27 cellular contexts compared by ENCODE assay signal in genomic region chr1:245453556-245453955, GRCh38.
DNase-seq lines count a peak whose midpoint lies in the region; ATAC-seq, FAIRE-seq and TF ChIP-seq lines count a peak whose summit lies in the region.
"Had no signal": no experiment of that assay in that cellular context is flagged by ENCODE, and none has a peak within 500 bp of the region (broad histone marks: within the 10 kb centered on the region; RNA-seq: fewer than 3 reads in every experiment).

No MANE protein-coding gene starts in this region.

- 53% methylated on average over 4 of the region's 4 CpGs for WGBS in HepG2 (ENCODE audit: low lambda C conversion rate)
- WGBS in right lobe of liver (ENCODE audit: insufficient coverage, low coverage, low lambda C conversion rate, missing lambda C conversion rate) = 64% methylated on average over 4 of the region's 4 CpGs

- H4K20me1 ChIP-seq in HepG2 (ENCODE audit: insufficient read depth, low read length) = no peaks in the 10 kb centered on the region
- H4K20me1 ChIP-seq: BLaER1 had no signal

- H2AFZ ChIP-seq in HepG2 (ENCODE audit: low read length) = no peak overlapping the region

- H3K4me2 ChIP-seq in HepG2 (ENCODE audit: low read depth, low read length) = no peak overlapping the region
- H3K4me2 ChIP-seq: BLaER1 had no signal

- no peak overlapping the region for H3K4me3 ChIP-seq in HepG2 (replicated peaks in 1 of 3; ENCODE audit: insufficient read depth in 1 of 3, low read depth in 2 of 3, low read length in 3 of 3)
- H3K4me3 ChIP-seq in right lobe of liver = no peak overlapping the region
- no peak overlapping the region for H3K4me3 ChIP-seq in fibroblast of villous mesenchyme (ENCODE audit: low read depth, low read length)
- H3K4me3 ChIP-seq: BLaER1, GM12878 had no signal

- no peak for TF ChIP-seq RAD21 in HepG2 (CRISPR knock-in tag; IDR thresholded peaks at IDR 0.05)

- H3K4me1 ChIP-seq in HepG2 (ENCODE audit: insufficient read depth, low read length) = peaks cover 8% of the 10 kb centered on the region
- H3K4me1 ChIP-seq in right lobe of liver = no peaks in the 10 kb centered on the region
- H3K4me1 ChIP-seq: BLaER1 had no signal

- H3K27me3 ChIP-seq in HepG2 (ENCODE audit: control insufficient read depth in 1 of 2, insufficient read depth in 2 of 2, low read length in 2 of 2) (no peaks in the 10 kb centered on the region; a peak in 1 of 5 replicates), right lobe of liver (no peaks in the 10 kb centered on the region)
- H3K27me3 ChIP-seq: BE2C, BLaER1 had no signal

- in situ Hi-C loops in HepG2 (cut with HindIII; ENCODE audit: extremely low pct_ligation_motif_present, low pct_unique_long_range_greater_than_20kb) = no loop called here

- POLR2A ChIA-PET in HepG2 (lab: Yijun Ruan, JAX) = no interaction called here

- no peaks in the 10 kb centered on the region for H3K9me3 ChIP-seq in HepG2 (ENCODE audit: low read length)
- H3K9me3 ChIP-seq in right lobe of liver = no peaks in the 10 kb centered on the region
- H3K9me3 ChIP-seq: BE2C, BLaER1 had no signal

- DNase-seq in HepG2 (ENCODE audit: low spot score) (no peak), right lobe of liver (no peak), amniotic epithelial cell (ENCODE audit: low read depth) (peak; percentile 60), fibroblast of villous mesenchyme (ENCODE audit: low read depth) (peak; percentile 14), NCI-H524 (lab: John Stamatoyannopoulos, UW) (no peak)
- DNase-seq: 8988T; ACHN; BE2C; C1 segment of cervical spinal cord; CD4-positive, alpha-beta memory T cell; CD4-positive, CD25-positive, alpha-beta regulatory T cell; CD8-positive, alpha-beta memory T cell; COR-L47; DMS 273 treated with DMSO at 0.1 percent for 48 hours; DMS153; DMS53; DMS79; DND-41; EL; GDM1 had no signal

- no peak for ATAC-seq in HepG2
- ATAC-seq in right lobe of liver = no peak
- ATAC-seq in GM19463 (IDR thresholded peaks at IDR 0.05; ENCODE audit: unreplicated experiment) = no peak
- ATAC-seq in HG03175 (IDR thresholded peaks at IDR 0.05; ENCODE audit: unreplicated experiment) = no peak
- ATAC-seq: GM12878 had no signal

- no peak overlapping the region for H3K9ac ChIP-seq in HepG2 (ENCODE audit: insufficient read depth, low read depth, low read length)
- H3K9ac ChIP-seq: BLaER1 had no signal

- TF ChIP-seq EP300 in HepG2 (IDR thresholded peaks at IDR 0.05; ENCODE audit: low read depth in 2 of 2, low read length in 2 of 2) = no peak
- TF ChIP-seq EP300 in HepG2 (CRISPR knock-in tag; IDR thresholded peaks at IDR 0.05; ENCODE audit: borderline replicate concordance) = no peak

- no peaks in the 10 kb centered on the region for H3K79me2 ChIP-seq in HepG2 (ENCODE audit: insufficient read depth, low read length)

- BruUV-seq in HepG2 (replicated peaks; lab: Mats Ljungman, UMichigan) = no TSS peak

- no peak for TF ChIP-seq CTCF in HepG2 (CRISPR knock-in tag; IDR thresholded peaks at IDR 0.05)
- TF ChIP-seq CTCF in right lobe of liver (IDR thresholded peaks at IDR 0.05) = no peak
- no peak for TF ChIP-seq CTCF in fibroblast of villous mesenchyme (IDR thresholded peaks at IDR 0.05; ENCODE audit: insufficient read depth, low read depth, low read length)

- CTCF ChIA-PET in HepG2 (lab: Yijun Ruan, JAX; ENCODE audit: low intra/inter-chr PET ratio, low total read pairs) = no interaction called here

- intact Hi-C loops in HepG2 (cut with micrococcal nuclease; ENCODE audit: unreplicated experiment) = no loop called here
- intact Hi-C loops in right lobe of liver (cut with DNase I) = no loop called here

- no peak for TF ChIP-seq POLR2A in HepG2 (IDR thresholded peaks at IDR 0.05; ENCODE audit: insufficient read depth in 1 of 2, low read depth in 2 of 2, low read length in 2 of 2)
- TF ChIP-seq POLR2A in right lobe of liver (IDR thresholded peaks at IDR 0.05) = no peak

- no peak for FAIRE-seq in HepG2 (lab: Jason Lieb, UNC)
- FAIRE-seq: A204.1, GM12878, GM12892, GM18507 had no signal

- H3K27ac ChIP-seq in HepG2 (ENCODE audit: extremely low read length, insufficient read depth, low read length) (no peak overlapping the region), right lobe of liver (no peak overlapping the region)
- H3K27ac ChIP-seq: BLaER1 had no signal

- H3K36me3 ChIP-seq in HepG2 (replicated peaks in 1 of 2; ENCODE audit: control insufficient read depth in 1 of 2, insufficient read depth in 2 of 2, low read length in 2 of 2) = no peaks in the 10 kb centered on the region
- H3K36me3 ChIP-seq in right lobe of liver = no peaks in the 10 kb centered on the region
- H3K36me3 ChIP-seq: BE2C, BLaER1 had no signal

TF ChIP-seq in HepG2, 621 proteins besides CTCF, POLR2A, EP300 and RAD21:
- TF ChIP-seq ATF7 (IDR thresholded peaks at IDR 0.05) (0 out of 2 replicates have a peak, but pooled peaks have one; percentile 16), ATF7 (CRISPR knock-in tag; IDR thresholded peaks at IDR 0.05) (no peak), ZNF205 (CRISPR knock-in tag; IDR thresholded peaks at IDR 0.05) (no peak)

Comparison
In these comparisons a context has a peak if more than half of its experiments do, and no peak if none do; other contexts are left out.
1. DNase-seq: peak in amniotic epithelial cell (single experiment) and fibroblast of villous mesenchyme (single experiment); none in HepG2 (single experiment), right lobe of liver (0 of 3) and NCI-H524 (0 of 2).